ENCODE assay signal across 11 cellular contexts in the genomic region with DNA sequence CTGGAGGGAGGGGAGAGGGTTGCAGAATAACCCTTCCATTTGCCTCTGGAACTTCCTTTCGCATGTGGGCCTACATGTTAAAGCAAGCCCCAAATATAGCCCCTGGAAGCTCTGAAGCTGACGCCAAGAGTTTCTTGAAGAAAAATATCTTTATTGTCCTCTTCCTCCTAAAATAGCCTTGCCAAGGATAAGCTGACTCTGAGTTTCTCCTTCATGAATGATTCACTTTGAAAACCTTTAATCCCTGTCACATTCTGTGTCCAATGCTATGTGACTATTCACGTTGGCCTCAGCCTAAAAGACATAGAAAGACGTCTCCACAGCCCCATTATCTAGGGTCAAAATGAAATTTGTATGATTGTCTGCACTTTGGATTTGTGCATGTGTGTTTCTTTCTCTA. TPM values are rescaled to one million over a fixed set of nuclear protein-coding genes. Genes with fewer than 3 reads are reported as not detected.
DNase-seq lines count a peak whose midpoint lies in the region; ATAC-seq, FAIRE-seq and TF ChIP-seq lines count a peak whose summit lies in the region.
"Had no signal": no experiment of that assay in that cellular context is flagged by ENCODE, and none has a peak within 500 bp of the region (broad histone marks: within the 10 kb centered on the region; RNA-seq: fewer than 3 reads in every experiment).

No MANE protein-coding gene starts in this region.

- no peak for TF ChIP-seq POLR2A in HepG2 (IDR thresholded peaks at IDR 0.05; ENCODE audit: insufficient read depth in 1 of 2, low read depth in 2 of 2, low read length in 2 of 2)
- TF ChIP-seq POLR2A in right lobe of liver (IDR thresholded peaks at IDR 0.05): no peak

- TF ChIP-seq EP300 in HepG2 (IDR thresholded peaks at IDR 0.05; ENCODE audit: low read depth in 2 of 2, low read length in 2 of 2): no peak
- no peak for TF ChIP-seq EP300 in HepG2 (CRISPR knock-in tag; IDR thresholded peaks at IDR 0.05; ENCODE audit: borderline replicate concordance)

- CTCF ChIA-PET in HepG2 (lab: Yijun Ruan, JAX; ENCODE audit: low intra/inter-chr PET ratio, low total read pairs): no interaction called here

- no peak for TF ChIP-seq CTCF in HepG2 (CRISPR knock-in tag; IDR thresholded peaks at IDR 0.05)
- TF ChIP-seq CTCF in right lobe of liver (IDR thresholded peaks at IDR 0.05): no peak
- no peak for TF ChIP-seq CTCF in coronary artery (IDR thresholded peaks at IDR 0.05)
- TF ChIP-seq CTCF in WERI-Rb-1 (IDR thresholded peaks at IDR 0.05; ENCODE audit: low read depth, low read length): no peak

- BruUV-seq in HepG2 (replicated peaks; lab: Mats Ljungman, UMichigan): no TSS peak

- H3K4me1 ChIP-seq in HepG2 (ENCODE audit: insufficient read depth, low read length): peaks cover 100% of the 10 kb centered on the region
- H3K4me1 ChIP-seq in right lobe of liver: peaks cover 0 to 19% (median 6%) of the 10 kb centered on the region in 4 donors
- H3K4me1 ChIP-seq in muscle layer of duodenum (ENCODE audit: control insufficient read depth in 1 of 2, insufficient read depth in 2 of 2, low read length in 2 of 2): peaks cover 9 to 14% of the 10 kb centered on the region in 2 donors

- H3K36me3 ChIP-seq in HepG2 (replicated peaks in 1 of 2; ENCODE audit: control insufficient read depth in 1 of 2, insufficient read depth in 2 of 2, low read length in 2 of 2) (no peaks in the 10 kb centered on the region), right lobe of liver (no peaks in the 10 kb centered on the region), muscle layer of duodenum (ENCODE audit: control insufficient read depth in 1 of 2, insufficient read depth in 2 of 2, low read length in 2 of 2) (no peaks in the 10 kb centered on the region), WERI-Rb-1 (no peaks in the 10 kb centered on the region)

- H3K79me2 ChIP-seq in HepG2 (ENCODE audit: insufficient read depth, low read length): no peaks in the 10 kb centered on the region

- H3K4me3 ChIP-seq in HepG2 (replicated peaks in 1 of 3; ENCODE audit: insufficient read depth in 1 of 3, low read depth in 2 of 3, low read length in 3 of 3) (no peak overlapping the region), right lobe of liver (no peak overlapping the region), coronary artery (no peak overlapping the region), muscle layer of duodenum (ENCODE audit: low read depth in 1 of 2, low read length in 2 of 2) (no peak overlapping the region), WERI-Rb-1 (ENCODE audit: low read depth, low read length) (no peak overlapping the region)

- ATAC-seq in HepG2 (no peak), right lobe of liver (no peak), HG03354 (IDR thresholded peaks at IDR 0.05; ENCODE audit: poor library complexity, severe bottlenecking, unreplicated experiment) (no peak), HG03045 (IDR thresholded peaks at IDR 0.05; ENCODE audit: unreplicated experiment) (no peak)

- POLR2A ChIA-PET in HepG2 (lab: Yijun Ruan, JAX): interaction anchor here (1.4 to 1.9 kb wide), 3 partner anchors 14 to 27 kb away, joined by 4 to 8 read pairs (median 6); partner anchors contain the start of gene PFKFB2

- H3K27me3 ChIP-seq in HepG2 (ENCODE audit: control insufficient read depth in 1 of 2, insufficient read depth in 2 of 2, low read length in 2 of 2) (no peaks in the 10 kb centered on the region), right lobe of liver (no peaks in the 10 kb centered on the region), muscle layer of duodenum (ENCODE audit: low read depth, low read length) (no peaks in the 10 kb centered on the region), WERI-Rb-1 (ENCODE audit: insufficient read depth, low read depth, severe bottlenecking) (peaks cover 98% of the 10 kb centered on the region)

- intact Hi-C loops in HepG2 (cut with micrococcal nuclease; ENCODE audit: unreplicated experiment): no loop called here
- intact Hi-C loops in right lobe of liver (cut with DNase I): no loop called here

- H3K27ac ChIP-seq in HepG2 (ENCODE audit: extremely low read length, insufficient read depth, low read length) (no peak overlapping the region), right lobe of liver (no peak overlapping the region), coronary artery (peak overlapping the region; percentile 38 to 77), muscle layer of duodenum (ENCODE audit: low read length) (peak overlapping the region; percentile 66), WERI-Rb-1 (no peak overlapping the region)

- no peaks in the 10 kb centered on the region for H3K9me3 ChIP-seq in HepG2 (ENCODE audit: low read length)
- no peaks in the 10 kb centered on the region for H3K9me3 ChIP-seq in right lobe of liver
- H3K9me3 ChIP-seq in muscle layer of duodenum (ENCODE audit: control insufficient read depth in 1 of 2, low read length in 2 of 2): no peaks in the 10 kb centered on the region
- peaks cover 2% of the 10 kb centered on the region for H3K9me3 ChIP-seq in WERI-Rb-1 (ENCODE audit: severe bottlenecking)

- no peak for FAIRE-seq in HepG2 (lab: Jason Lieb, UNC)

- in situ Hi-C loops in HepG2 (cut with HindIII; ENCODE audit: extremely low pct_ligation_motif_present, low pct_unique_long_range_greater_than_20kb): no loop called here

- no peak overlapping the region for H3K9ac ChIP-seq in HepG2 (ENCODE audit: insufficient read depth, low read depth, low read length)

- H4K20me1 ChIP-seq in HepG2 (ENCODE audit: insufficient read depth, low read length): no peaks in the 10 kb centered on the region

- no peak overlapping the region for H2AFZ ChIP-seq in HepG2 (ENCODE audit: low read length)

- WGBS in HepG2 (ENCODE audit: low lambda C conversion rate): 45% methylated on average over 4 of the region's 4 CpGs
- 65% methylated on average over 4 of the region's 4 CpGs for WGBS in right lobe of liver (ENCODE audit: insufficient coverage, low coverage, low lambda C conversion rate, missing lambda C conversion rate)

- DNase-seq in HepG2 (ENCODE audit: low spot score): no peak
- no peak for DNase-seq in right lobe of liver
- DNase-seq in coronary artery (ENCODE audit: low spot score): no peak
- no peak for DNase-seq in WERI-Rb-1
- DNase-seq in NCI-H187 (lab: John Stamatoyannopoulos, UW): no peak
- DNase-seq: RPMI8226; stimulated activated CD4-positive, alpha-beta T cell treated with anti-CD3 and anti-CD28 coated beads, Interleukin-4, amount 100 ng/mL, for 4 hours had no signal

- peak overlapping the region; percentile 19; the same call in 1 of the 2 replicates for H3K4me2 ChIP-seq in HepG2 (ENCODE audit: low read depth, low read length)

- no peak for TF ChIP-seq RAD21 in HepG2 (CRISPR knock-in tag; IDR thresholded peaks at IDR 0.05)

RNA-seq across cellular contexts. Expression of gene C1orf116, which starts 6.4 kb away (rescaled TPM):
- total RNA-seq in HepG2 (2016; rRNA removed; fragmentation: Illumina TruSeq; extraction: Trizol) (0.95 and 1.1 TPM in 2 replicates), right lobe of liver (under 1 TPM; 0.27 to 0.68 (median 0.37) TPM)
- 0.18 and 0.20 TPM in 2 replicates for total RNA-seq in HepG2 (2016; cell fraction: cytosol; rRNA removed; fragmentation: Illumina TruSeq; extraction: Trizol; ENCODE audit: low read depth)
- total RNA-seq in HepG2 (2016; cell fraction: insoluble cytoplasmic fraction; rRNA removed; fragmentation: Illumina TruSeq; extraction: Trizol): 0.80 and 0.89 TPM in 2 replicates
- total RNA-seq in HepG2 (2016; cell fraction: membrane; rRNA removed; fragmentation: Illumina TruSeq; extraction: Trizol): 0.56 and 0.65 TPM in 2 replicates
- total RNA-seq in HepG2 (2016; cell fraction: nucleus; rRNA removed; fragmentation: Illumina TruSeq; extraction: Trizol): 1.0 and 1.1 TPM in 2 replicates
- 0.51 and 0.77 TPM in 2 replicates for polyA plus RNA-seq in HepG2 (2011; rRNA removed)
- 0.20 and 0.29 TPM in 2 replicates for polyA plus RNA-seq in HepG2 (2011; cell fraction: cytosol; rRNA removed)
- 1.0 and 1.2 TPM in 2 replicates for polyA plus RNA-seq in HepG2 (2011; cell fraction: nucleus; rRNA removed)
- polyA plus RNA-seq in HepG2 (2012): 0.36 and 0.48 TPM in 2 replicates
- polyA plus RNA-seq in HepG2 (2016; cell fraction: cytosol; fragmentation: Illumina TruSeq; extraction: Trizol; ENCODE audit: low read depth): 0.09 and 0.16 TPM in 2 replicates
- 1.4 and 1.6 TPM in 2 replicates for polyA plus RNA-seq in HepG2 (2016; cell fraction: insoluble cytoplasmic fraction; fragmentation: Illumina TruSeq; extraction: Trizol; ENCODE audit: low read depth)
- 0.35 and 0.52 TPM in 2 replicates for polyA plus RNA-seq in HepG2 (2016; cell fraction: membrane; fragmentation: Illumina TruSeq; extraction: Trizol; ENCODE audit: low read depth)
- polyA plus RNA-seq in HepG2 (2016; cell fraction: nucleus; fragmentation: Illumina TruSeq; extraction: Trizol; ENCODE audit: insufficient read depth, low read depth): 1.4 and 1.9 TPM in 2 replicates
- polyA minus RNA-seq in HepG2 (2011; rRNA and poly(A)+ RNA removed; ENCODE audit: low replicate concordance): 0.80 TPM in 2 replicates
- 0.44 and 0.69 TPM in 2 replicates for polyA minus RNA-seq in HepG2 (2011; cell fraction: cytosol; rRNA and poly(A)+ RNA removed)
- polyA minus RNA-seq in HepG2 (2011; cell fraction: nucleus; rRNA and poly(A)+ RNA removed): 1.5 and 2.6 TPM in 2 replicates

RNA-seq across cellular contexts. Expression of gene YOD1, which starts 24.8 kb away (rescaled TPM):
- total RNA-seq in HepG2 (2016; rRNA removed; fragmentation: Illumina TruSeq; extraction: Trizol): 9.1 and 14.1 TPM in 2 replicates
- 0.91 and 1.1 TPM in 2 replicates for total RNA-seq in HepG2 (2016; cell fraction: cytosol; rRNA removed; fragmentation: Illumina TruSeq; extraction: Trizol; ENCODE audit: low read depth)
- 9.1 and 13.9 TPM in 2 replicates for total RNA-seq in HepG2 (2016; cell fraction: insoluble cytoplasmic fraction; rRNA removed; fragmentation: Illumina TruSeq; extraction: Trizol)
- 5.3 and 5.7 TPM in 2 replicates for total RNA-seq in HepG2 (2016; cell fraction: membrane; rRNA removed; fragmentation: Illumina TruSeq; extraction: Trizol)
- 14.7 and 16.3 TPM in 2 replicates for total RNA-seq in HepG2 (2016; cell fraction: nucleus; rRNA removed; fragmentation: Illumina TruSeq; extraction: Trizol)
- 2.5 and 3.4 TPM in 2 replicates for polyA plus RNA-seq in HepG2 (2011; rRNA removed)
- polyA plus RNA-seq in HepG2 (2011; cell fraction: cytosol; rRNA removed): 1.1 and 1.7 TPM in 2 replicates
- polyA plus RNA-seq in HepG2 (2011; cell fraction: nucleus; rRNA removed): 4.1 and 4.8 TPM in 2 replicates
- polyA plus RNA-seq in HepG2 (2012): 3.9 and 4.9 TPM in 2 replicates
- polyA plus RNA-seq in HepG2 (2016; cell fraction: cytosol; fragmentation: Illumina TruSeq; extraction: Trizol; ENCODE audit: low read depth): 0.36 and 0.38 TPM in 2 replicates
- polyA plus RNA-seq in HepG2 (2016; cell fraction: insoluble cytoplasmic fraction; fragmentation: Illumina TruSeq; extraction: Trizol; ENCODE audit: low read depth): 9.5 and 10.5 TPM in 2 replicates
- 2.4 and 2.5 TPM in 2 replicates for polyA plus RNA-seq in HepG2 (2016; cell fraction: membrane; fragmentation: Illumina TruSeq; extraction: Trizol; ENCODE audit: low read depth)
- polyA plus RNA-seq in HepG2 (2016; cell fraction: nucleus; fragmentation: Illumina TruSeq; extraction: Trizol; ENCODE audit: insufficient read depth, low read depth): 15.7 and 15.8 TPM in 2 replicates
- polyA minus RNA-seq in HepG2 (2011; rRNA and poly(A)+ RNA removed; ENCODE audit: low replicate concordance): 2.4 and 7.1 TPM in 2 replicates
- 3.2 and 3.8 TPM in 2 replicates for polyA minus RNA-seq in HepG2 (2011; cell fraction: cytosol; rRNA and poly(A)+ RNA removed)
- 16.9 and 21.2 TPM in 2 replicates for polyA minus RNA-seq in HepG2 (2011; cell fraction: nucleus; rRNA and poly(A)+ RNA removed)
- total RNA-seq in right lobe of liver: 1 to 10 TPM; 3.0 to 4.8 (median 3.5) TPM

RNA-seq across cellular contexts. Expression of gene PFKFB2, which starts 26.9 kb away (rescaled TPM):
- total RNA-seq in HepG2 (2016; rRNA removed; fragmentation: Illumina TruSeq; extraction: Trizol) (9.4 and 10.6 TPM in 2 replicates), right lobe of liver (1 to 10 TPM; 2.9 to 6.1 (median 5.1) TPM)
- 0.62 and 0.71 TPM in 2 replicates for total RNA-seq in HepG2 (2016; cell fraction: cytosol; rRNA removed; fragmentation: Illumina TruSeq; extraction: Trizol; ENCODE audit: low read depth)
- total RNA-seq in HepG2 (2016; cell fraction: insoluble cytoplasmic fraction; rRNA removed; fragmentation: Illumina TruSeq; extraction: Trizol): 10.2 and 10.9 TPM in 2 replicates
- total RNA-seq in HepG2 (2016; cell fraction: membrane; rRNA removed; fragmentation: Illumina TruSeq; extraction: Trizol): 2.7 and 2.9 TPM in 2 replicates
- 12.6 and 18.6 TPM in 2 replicates for total RNA-seq in HepG2 (2016; cell fraction: nucleus; rRNA removed; fragmentation: Illumina TruSeq; extraction: Trizol)
- 3.9 and 4.6 TPM in 2 replicates for polyA plus RNA-seq in HepG2 (2011; rRNA removed)
- polyA plus RNA-seq in HepG2 (2011; cell fraction: cytosol; rRNA removed): 1.8 and 2.7 TPM in 2 replicates
- 8.6 and 10.6 TPM in 2 replicates for polyA plus RNA-seq in HepG2 (2011; cell fraction: nucleus; rRNA removed)
- polyA plus RNA-seq in HepG2 (2012): 3.6 and 4.1 TPM in 2 replicates
- 0.22 and 0.25 TPM in 2 replicates for polyA plus RNA-seq in HepG2 (2016; cell fraction: cytosol; fragmentation: Illumina TruSeq; extraction: Trizol; ENCODE audit: low read depth)
- 5.0 TPM in 2 replicates for polyA plus RNA-seq in HepG2 (2016; cell fraction: insoluble cytoplasmic fraction; fragmentation: Illumina TruSeq; extraction: Trizol; ENCODE audit: low read depth)
- polyA plus RNA-seq in HepG2 (2016; cell fraction: membrane; fragmentation: Illumina TruSeq; extraction: Trizol; ENCODE audit: low read depth): 0.60 and 0.72 TPM in 2 replicates
- polyA plus RNA-seq in HepG2 (2016; cell fraction: nucleus; fragmentation: Illumina TruSeq; extraction: Trizol; ENCODE audit: insufficient read depth, low read depth): 16.4 and 17.0 TPM in 2 replicates
- 5.5 and 25.8 TPM in 2 replicates for polyA minus RNA-seq in HepG2 (2011; rRNA and poly(A)+ RNA removed; ENCODE audit: low replicate concordance)
- 2.8 and 3.1 TPM in 2 replicates for polyA minus RNA-seq in HepG2 (2011; cell fraction: cytosol; rRNA and poly(A)+ RNA removed)
- 11.5 and 15.7 TPM in 2 replicates for polyA minus RNA-seq in HepG2 (2011; cell fraction: nucleus; rRNA and poly(A)+ RNA removed)

RNA-seq across cellular contexts. Expression of gene FCAMR, which starts 55.9 kb away (rescaled TPM):
- total RNA-seq in HepG2 (2016; rRNA removed; fragmentation: Illumina TruSeq; extraction: Trizol): not detected in 2 replicates
- total RNA-seq in HepG2 (2016; cell fraction: cytosol; rRNA removed; fragmentation: Illumina TruSeq; extraction: Trizol; ENCODE audit: low read depth): not detected in 2 replicates
- not detected in 2 replicates for total RNA-seq in HepG2 (2016; cell fraction: insoluble cytoplasmic fraction; rRNA removed; fragmentation: Illumina TruSeq; extraction: Trizol)
- not detected in 2 replicates for total RNA-seq in HepG2 (2016; cell fraction: membrane; rRNA removed; fragmentation: Illumina TruSeq; extraction: Trizol)
- not detected in 2 replicates for total RNA-seq in HepG2 (2016; cell fraction: nucleus; rRNA removed; fragmentation: Illumina TruSeq; extraction: Trizol)
- polyA plus RNA-seq in HepG2 (2011; rRNA removed): not detected in 2 replicates
- not detected in 2 replicates for polyA plus RNA-seq in HepG2 (2011; cell fraction: cytosol; rRNA removed)
- polyA plus RNA-seq in HepG2 (2011; cell fraction: nucleus; rRNA removed): not detected in 2 replicates
- polyA plus RNA-seq in HepG2 (2012): not detected in 2 replicates
- polyA plus RNA-seq in HepG2 (2016; cell fraction: cytosol; fragmentation: Illumina TruSeq; extraction: Trizol; ENCODE audit: low read depth): not detected in 2 replicates
- not detected in 2 replicates for polyA plus RNA-seq in HepG2 (2016; cell fraction: insoluble cytoplasmic fraction; fragmentation: Illumina TruSeq; extraction: Trizol; ENCODE audit: low read depth)
- polyA plus RNA-seq in HepG2 (2016; cell fraction: membrane; fragmentation: Illumina TruSeq; extraction: Trizol; ENCODE audit: low read depth): not detected in 2 replicates
- not detected in 2 replicates for polyA plus RNA-seq in HepG2 (2016; cell fraction: nucleus; fragmentation: Illumina TruSeq; extraction: Trizol; ENCODE audit: insufficient read depth, low read depth)
- not detected in 2 replicates for polyA minus RNA-seq in HepG2 (2011; rRNA and poly(A)+ RNA removed; ENCODE audit: low replicate concordance)
- not detected in 2 replicates for polyA minus RNA-seq in HepG2 (2011; cell fraction: cytosol; rRNA and poly(A)+ RNA removed)
- not detected in 2 replicates for polyA minus RNA-seq in HepG2 (2011; cell fraction: nucleus; rRNA and poly(A)+ RNA removed)
- 10 to 100 TPM in 1 of 6 experiments, 1 to 10 TPM in 4, under 1 TPM in 1; 0.44 to 31.1 (median 2.2) TPM for total RNA-seq in right lobe of liver
- total RNA-seq: subcutaneous adipose tissue had no signal

Comparison
In these comparisons a context has a peak if more than half of its experiments do, and no peak if none do; other contexts are left out.
1. H3K27ac ChIP-seq: peak in coronary artery (2 of 2) and muscle layer of duodenum (single experiment); none in HepG2 (single experiment), right lobe of liver (0 of 3) and WERI-Rb-1 (single experiment).